11 cellular contexts compared by ENCODE assay signal in genomic region chr2:10326707-10327594, GRCh38. TPM values are rescaled to one million over a fixed set of nuclear protein-coding genes. Genes with fewer than 3 reads are reported as not detected.
DNase-seq lines count a peak whose midpoint lies in the region; TF ChIP-seq lines count a peak whose summit lies in the region.
"Had no signal": no experiment of that assay in that cellular context is flagged by ENCODE, and none has a peak within 500 bp of the region (broad histone marks: within the 10 kb centered on the region; RNA-seq: fewer than 3 reads in every experiment).

No MANE protein-coding gene starts in this region.

- H3K4me1 ChIP-seq in A673 (ENCODE audit: insufficient read depth, low read length, poor library complexity, severe bottlenecking) = peaks cover 25% of the 10 kb centered on the region
- H3K4me1 ChIP-seq in endodermal cell (ENCODE audit: control insufficient read depth, insufficient read depth, low read length) = peaks cover 8% of the 10 kb centered on the region

- BruUV-seq in A673 (replicated peaks; lab: Mats Ljungman, UMichigan) = no TSS peak

- DNase-seq in A673 (ENCODE audit: low spot score) (peak; percentile 83), DMS79 treated with DMSO at 0.1 percent for 48 hours (lab: John Stamatoyannopoulos, UW) (peak; percentile 87), NCI-H524 treated with DMSO at 0.1 percent for 48 hours (lab: John Stamatoyannopoulos, UW) (peak; percentile 88), endodermal cell (peak; percentile 71), NAMALWA (ENCODE audit: low spot score) (no peak), inferior parietal cortex (ENCODE audit: extremely low spot score) (no peak), T-helper 2 cell (no peak)
- no peak for DNase-seq in stimulated activated CD4-positive, alpha-beta T cell treated with anti-CD3 and anti-CD28 coated beads, Interleukin-4, amount 100 ng/mL, for 1 hour
- DNase-seq: NCI-H1930 had no signal

- H3K9me3 Mint-ChIP-seq in endodermal cell = peaks cover 16% of the 10 kb centered on the region

- peaks cover 65% of the 10 kb centered on the region for H3K4me1 Mint-ChIP-seq in endodermal cell

- peaks cover 3% of the 10 kb centered on the region for H3K36me3 Mint-ChIP-seq in endodermal cell (ENCODE audit: low read depth)

- H3K27ac Mint-ChIP-seq in endodermal cell = peak overlapping the region; percentile 41

- no peak overlapping the region for H3K4me3 Mint-ChIP-seq in endodermal cell

- H3K4me3 ChIP-seq in A673 (ENCODE audit: low read depth, low read length, poor library complexity, severe bottlenecking) (no peak overlapping the region), endodermal cell (ENCODE audit: low read length) (no peak overlapping the region)
- H3K4me3 ChIP-seq: HAP-1 had no signal

- no peak overlapping the region for H3K9ac ChIP-seq in endodermal cell (ENCODE audit: extremely low read depth, low read length, poor library complexity, severe bottlenecking)

- no peak overlapping the region for H3K27ac ChIP-seq in A673 (ENCODE audit: low read depth, low read length, poor library complexity, severe bottlenecking)
- H3K27ac ChIP-seq in endodermal cell (ENCODE audit: low read depth, low read length) = no peak overlapping the region

- no peaks in the 10 kb centered on the region for H3K9me3 ChIP-seq in A673 (ENCODE audit: low read depth, low read length, poor library complexity, severe bottlenecking)
- H3K9me3 ChIP-seq in endodermal cell (ENCODE audit: control insufficient read depth, low read length) = peaks cover 10% of the 10 kb centered on the region
- H3K9me3 ChIP-seq: HAP-1, neutrophil had no signal

- intact Hi-C loops in A673 (cut with micrococcal nuclease; ENCODE audit: unreplicated experiment) = no loop called here

- 82 to 94% methylated on average over 10 to 14 of the region's 15 CpGs for WGBS in endodermal cell (ENCODE audit: insufficient coverage in 1 of 2, insufficient read length in 1 of 2), 2 experiments

- POLR2A ChIA-PET in A673 (lab: Charles Lee; ENCODE audit: low non-redundant PET) = no interaction called here

- no peaks in the 10 kb centered on the region for H3K27me3 Mint-ChIP-seq in endodermal cell (ENCODE audit: insufficient read depth)

- no peaks in the 10 kb centered on the region for H3K36me3 ChIP-seq in A673 (ENCODE audit: insufficient read depth, low read length, poor library complexity, severe bottlenecking)
- no peaks in the 10 kb centered on the region for H3K36me3 ChIP-seq in endodermal cell (ENCODE audit: control insufficient read depth, insufficient read depth, low read length)
- H3K36me3 ChIP-seq: HAP-1, neutrophil had no signal

- CTCF ChIA-PET in A673 (lab: Charles Lee) = no interaction called here

- H3K27me3 ChIP-seq in A673 (replicated peaks; ENCODE audit: insufficient read depth, low read depth, low read length, poor library complexity) (no peaks in the 10 kb centered on the region), endodermal cell (ENCODE audit: control insufficient read depth, insufficient read depth, low read length, poor library complexity, severe bottlenecking) (no peaks in the 10 kb centered on the region)
- H3K27me3 ChIP-seq: neutrophil had no signal

- TF ChIP-seq CTCF in A673 (conservative IDR thresholded peaks at IDR 0.05; ENCODE audit: low read depth, low read length) (no peak), endodermal cell (conservative IDR thresholded peaks at IDR 0.05) (no peak)

RNA-seq across cellular contexts. Expression of gene HPCAL1, which starts 24.2 kb away (rescaled TPM):
- 9.7 and 10.6 TPM in 2 replicates for total RNA-seq in A673 (2021)
- 1 to 10 TPM; 6.8 to 8.1 TPM for total RNA-seq in endodermal cell
- 17.6 TPM for polyA plus RNA-seq in endodermal cell (2013, experiment 1 of 2)
- 14.0 TPM for polyA plus RNA-seq in endodermal cell (2013, experiment 2 of 2)

Comparison
In these comparisons a context has a peak if more than half of its experiments do, and no peak if none do; other contexts are left out.
1. DNase-seq: peak in A673 (single experiment), DMS79 treated with DMSO at 0.1 percent for 48 hours (single experiment), NCI-H524 treated with DMSO at 0.1 percent for 48 hours (single experiment) and endodermal cell (single experiment); none in NAMALWA (single experiment), inferior parietal cortex (single experiment), T-helper 2 cell (0 of 5) and stimulated activated CD4-positive, alpha-beta T cell treated with anti-CD3 and anti-CD28 coated beads, Interleukin-4, amount 100 ng/mL, for 1 hour (single experiment).